Comparison of ENCODE assay signal across 1 cellular context in genomic region chr2:170652637-170653417, GRCh38.
TF ChIP-seq lines count a peak whose summit lies in the region.

No MANE protein-coding gene starts in this region.

TF ChIP-seq in K562, 482 proteins besides CTCF, POLR2A, EP300 and RAD21 (continued from another document):
- TF ChIP-seq VEZF1 (CRISPR knock-in tag; IDR thresholded peaks at IDR 0.05) (no peak), HNRNPL (IDR thresholded peaks at IDR 0.05; ENCODE audit: low read depth, low read length) (no peak), BRF1 (IDR thresholded peaks at IDR 0.05; ENCODE audit: borderline replicate concordance, extremely low read depth, insufficient read length) (no peak), CEBPB (tag; IDR thresholded peaks at IDR 0.05) (peak; percentile 83), ATF7 (IDR thresholded peaks at IDR 0.05) (no peak), DEAF1 (CRISPR knock-in tag; IDR thresholded peaks at IDR 0.05) (no peak), CREBBP (IDR thresholded peaks at IDR 0.05; ENCODE audit: low read depth, low read length) (no peak), CEBPG (CRISPR knock-in tag; IDR thresholded peaks at IDR 0.05) (peak; percentile 67), CEBPG (tag; conservative IDR thresholded peaks at IDR 0.05 in 1 of 2, IDR thresholded peaks at IDR 0.05 in 1 of 2) (peak; percentile 58 to 64; a peak in 3 of 4 replicates), L3MBTL2 (IDR thresholded peaks at IDR 0.05) (no peak)
